ENCODE assay signal across 1 cellular context in the genomic region with DNA sequence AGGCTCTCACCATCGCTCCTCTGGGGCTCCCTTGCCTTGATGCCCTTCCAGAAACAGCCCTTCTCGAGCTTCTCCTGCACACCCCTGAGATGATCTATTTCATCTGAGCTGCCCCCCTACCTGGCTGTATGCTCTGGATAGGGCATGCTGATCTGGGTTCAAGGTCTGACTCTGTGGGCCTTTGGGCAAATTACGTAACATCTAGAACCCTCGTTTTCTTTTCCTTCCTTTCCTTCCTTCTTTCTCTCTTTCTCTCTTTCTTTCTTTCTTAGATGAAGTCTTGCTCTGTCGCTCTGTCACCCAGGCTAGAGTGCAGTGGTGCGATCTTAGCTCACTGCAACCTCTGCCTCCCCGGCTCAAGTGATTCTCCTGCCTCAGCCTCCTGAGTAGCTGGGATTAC.
TF ChIP-seq lines count a peak whose summit lies in the region.

No MANE protein-coding gene starts in this region.

TF ChIP-seq in WTC11, 78 proteins besides CTCF, POLR2A, EP300 and RAD21 (continued from another document):
- TF ChIP-seq, protein P1, sequence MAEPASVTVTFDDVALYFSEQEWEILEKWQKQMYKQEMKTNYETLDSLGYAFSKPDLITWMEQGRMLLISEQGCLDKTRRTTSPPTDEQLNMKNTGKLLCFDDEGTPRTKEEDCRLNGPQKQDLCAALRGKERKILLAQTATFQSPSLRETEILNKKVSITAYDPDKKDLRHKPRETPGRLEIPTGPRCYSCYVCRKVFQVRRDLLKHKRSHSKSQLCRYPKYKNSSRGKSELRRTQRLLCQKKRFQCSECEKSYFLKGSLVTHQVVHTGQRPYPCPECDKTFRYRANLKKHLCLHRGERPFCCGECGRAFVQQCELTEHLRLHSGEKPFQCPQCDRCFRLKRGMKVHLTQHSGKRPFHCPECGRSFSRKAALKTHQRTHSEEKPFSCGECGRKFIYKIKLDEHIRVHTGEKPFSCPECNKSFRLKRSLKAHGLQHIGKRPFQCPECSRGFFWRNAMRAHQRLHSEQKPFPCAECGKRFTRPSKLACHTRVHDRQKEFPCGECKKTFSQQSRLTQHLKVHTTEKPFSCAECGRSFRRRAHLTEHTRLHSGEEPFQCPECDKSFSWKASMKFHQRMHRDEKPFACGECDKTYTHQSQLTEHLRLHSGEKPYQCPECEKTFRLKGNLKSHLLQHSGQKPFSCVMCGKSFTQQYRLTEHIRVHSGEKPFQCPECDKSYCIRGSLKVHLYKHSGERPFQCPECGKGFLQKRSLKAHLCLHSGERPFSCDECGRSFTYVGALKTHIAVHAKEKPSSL (CRISPR knock-in tag; conservative IDR thresholded peaks at IDR 0.05), result no peak
- TF ChIP-seq ZNF416 (CRISPR knock-in tag; IDR thresholded peaks at IDR 0.05) (no peak), CDX4 (CRISPR knock-in tag; IDR thresholded peaks at IDR 0.05; ENCODE audit: borderline replicate concordance) (no peak), JUN (CRISPR knock-in tag; IDR thresholded peaks at IDR 0.05) (no peak), GABPB1 (CRISPR knock-in tag; IDR thresholded peaks at IDR 0.05) (no peak), RORB (CRISPR knock-in tag; IDR thresholded peaks at IDR 0.05) (no peak), ZNF396 (CRISPR knock-in tag; IDR thresholded peaks at IDR 0.05; ENCODE audit: borderline replicate concordance) (no peak), ZNF121 (CRISPR knock-in tag; IDR thresholded peaks at IDR 0.05) (no peak), ZNF671 (CRISPR knock-in tag; IDR thresholded peaks at IDR 0.05) (no peak), NR2C2 (CRISPR knock-in tag; IDR thresholded peaks at IDR 0.05) (no peak), NR3C1 (CRISPR knock-in tag; conservative IDR thresholded peaks at IDR 0.05; ENCODE audit: low read depth) (no peak), OVOL2 (CRISPR knock-in tag; IDR thresholded peaks at IDR 0.05; ENCODE audit: borderline replicate concordance) (no peak), ZNF232 (CRISPR knock-in tag; IDR thresholded peaks at IDR 0.05) (no peak)
- TF ChIP-seq, protein P2, sequence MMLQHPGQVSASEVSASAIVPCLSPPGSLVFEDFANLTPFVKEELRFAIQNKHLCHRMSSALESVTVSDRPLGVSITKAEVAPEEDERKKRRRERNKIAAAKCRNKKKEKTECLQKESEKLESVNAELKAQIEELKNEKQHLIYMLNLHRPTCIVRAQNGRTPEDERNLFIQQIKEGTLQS (CRISPR knock-in tag; conservative IDR thresholded peaks at IDR 0.05), result no peak
